8 cellular contexts compared by ENCODE assay signal in the genomic region with DNA sequence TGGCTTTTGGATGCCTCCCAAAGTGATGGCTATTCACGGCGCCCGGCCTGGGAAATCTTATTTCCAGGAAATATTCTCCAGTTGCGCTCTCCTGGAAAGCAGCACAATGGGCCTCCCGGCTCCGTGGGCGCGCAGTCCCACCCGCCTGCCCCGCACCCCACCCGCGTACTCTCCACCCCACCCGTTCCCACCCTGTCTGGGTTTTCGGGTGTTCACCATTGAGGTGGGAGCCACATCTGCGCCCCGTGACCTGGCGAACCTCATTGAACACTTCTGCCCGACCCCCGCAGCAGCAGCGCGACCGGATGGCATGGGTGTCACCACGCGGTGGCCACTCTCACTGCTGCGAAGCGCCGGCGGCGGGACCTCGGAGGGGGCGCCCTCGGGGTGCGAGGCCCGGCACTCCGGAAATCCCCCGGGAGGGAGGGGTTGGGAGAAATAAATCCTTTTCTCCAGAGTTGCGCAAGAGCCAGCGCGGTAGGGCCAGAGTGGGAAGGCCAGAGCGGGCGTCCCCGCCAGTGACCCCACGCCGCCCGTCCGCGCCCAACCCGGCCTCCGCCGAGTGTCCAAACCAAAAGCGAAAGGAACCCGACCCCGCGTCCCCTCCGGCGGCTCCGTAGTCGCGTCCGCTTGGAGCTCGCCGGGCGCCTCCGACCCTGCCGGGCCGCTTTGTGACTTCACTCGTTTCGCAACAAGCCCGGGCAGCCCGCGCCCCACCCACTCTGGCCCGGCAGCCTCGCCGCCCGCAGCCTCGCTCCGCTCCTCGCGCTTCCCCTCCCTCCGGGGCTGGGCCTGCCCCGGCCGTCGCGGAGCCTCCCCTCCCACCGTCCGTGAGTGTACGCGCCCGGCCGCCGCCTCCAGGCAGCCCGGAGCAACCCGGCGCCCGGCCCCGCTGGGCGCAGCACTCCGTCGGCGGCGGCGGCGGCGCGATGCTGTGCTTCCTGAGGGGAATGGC. TPM values are rescaled to one million over a fixed set of nuclear protein-coding genes. Genes with fewer than 3 reads are reported as not detected.
DNase-seq lines count a peak whose midpoint lies in the region; ATAC-seq, FAIRE-seq and TF ChIP-seq lines count a peak whose summit lies in the region.

Gene DRAM1 (plus strand): TSS at position 720 of the 955 bp plus-strand sequence. CDS start 210 bp downstream, at position 930.

- DNase-seq in ACHN (peak; percentile 97), GM18507 (ENCODE audit: extremely low spot score, insufficient read length, low read depth) (peak; percentile 62), NCI-H2227 (lab: John Stamatoyannopoulos, UW; ENCODE audit: unreplicated experiment) (peak; percentile 74), dermis blood vessel endothelial cell (peak; percentile 90), HepG2 (ENCODE audit: low spot score) (peak; percentile 79)
- peak; percentile 53 to 63 for DNase-seq in activated CD4-positive, alpha-beta T cell treated with anti-CD3 and anti-CD28 coated beads, Interleukin-2, amount 50 U/mL, for 4 hours
- peak; percentile 57 to 62 for DNase-seq in stimulated activated CD4-positive, alpha-beta T cell treated with anti-CD3 and anti-CD28 coated beads, Interleukin-2, amount 100 ng/mL, for 48 hours

- CTCF ChIA-PET in HepG2 (lab: Yijun Ruan, JAX; ENCODE audit: low intra/inter-chr PET ratio, low total read pairs): no interaction called here

- H3K79me2 ChIP-seq in HepG2 (ENCODE audit: insufficient read depth, low read length): peaks cover 31% of the 10 kb centered on the region

- BruUV-seq in HepG2 (replicated peaks; lab: Mats Ljungman, UMichigan): no TSS peak

- no peaks in the 10 kb centered on the region; a peak in 1 of 5 replicates for H3K27me3 ChIP-seq in HepG2 (ENCODE audit: control insufficient read depth in 1 of 2, insufficient read depth in 2 of 2, low read length in 2 of 2)

- peaks cover 0 to 4% of the 10 kb centered on the region in 2 experiments; a peak in 1 of 5 replicates for H3K36me3 ChIP-seq in HepG2 (replicated peaks in 1 of 2; ENCODE audit: control insufficient read depth in 1 of 2, insufficient read depth in 2 of 2, low read length in 2 of 2)

- H3K9me3 ChIP-seq in HepG2 (ENCODE audit: low read length): no peaks in the 10 kb centered on the region

- H2AFZ ChIP-seq in HepG2 (ENCODE audit: low read length): peak within 1 kb of the TSS; percentile 39

- WGBS in HepG2 (ENCODE audit: low lambda C conversion rate): 2% methylated on average over 17 of the region's 105 CpGs

- peak; percentile 65 for TF ChIP-seq CTCF in HepG2 (CRISPR knock-in tag; IDR thresholded peaks at IDR 0.05)

- peak; percentile 10; the same call in 1 of the 2 replicates for TF ChIP-seq RAD21 in HepG2 (CRISPR knock-in tag; IDR thresholded peaks at IDR 0.05)

- peak within 1 kb of the TSS; percentile 81 to 89 (median 85) for H3K4me3 ChIP-seq in HepG2 (replicated peaks in 1 of 3; ENCODE audit: insufficient read depth in 1 of 3, low read depth in 2 of 3, low read length in 3 of 3)

- H3K4me1 ChIP-seq in HepG2 (ENCODE audit: insufficient read depth, low read length): peaks cover 53% of the 10 kb centered on the region

- POLR2A ChIA-PET in HepG2 (lab: Yijun Ruan, JAX): interaction anchor here (0.9 to 1.8 kb wide), 3 partner anchors 10 to 46 kb away, joined by 6 to 13 read pairs (median 6); partner anchors contain the start of gene GNPTAB

- peak; percentile 68 to 76 for TF ChIP-seq POLR2A in HepG2 (IDR thresholded peaks at IDR 0.05; ENCODE audit: insufficient read depth in 1 of 2, low read depth in 2 of 2, low read length in 2 of 2)

- FAIRE-seq in GM18507 (lab: Jason Lieb, UNC) (peak; percentile 67), HepG2 (lab: Jason Lieb, UNC) (no peak)

- intact Hi-C loops in HepG2 (cut with micrococcal nuclease; ENCODE audit: unreplicated experiment): no loop called here

- H3K4me2 ChIP-seq in HepG2 (ENCODE audit: low read depth, low read length): peak within 1 kb of the TSS; percentile 94

- peak within 1 kb of the TSS; percentile 88 for H3K9ac ChIP-seq in HepG2 (ENCODE audit: insufficient read depth, low read depth, low read length)

- H3K27ac ChIP-seq in HepG2 (ENCODE audit: extremely low read length, insufficient read depth, low read length): peak within 1 kb of the TSS; percentile 93

- in situ Hi-C loops in ACHN (cut with HindIII; ENCODE audit: low pct_ligation_motif_present, low pct_unique_long_range_greater_than_20kb, low sequenced_read_pairs): no loop called here
- in situ Hi-C loops in HepG2 (cut with HindIII; ENCODE audit: extremely low pct_ligation_motif_present, low pct_unique_long_range_greater_than_20kb): no loop called here

- ATAC-seq in HG02970 (IDR thresholded peaks at IDR 0.05; ENCODE audit: low FRiP score, unreplicated experiment) (peak; percentile 84), HepG2 (peak; percentile 89)

- TF ChIP-seq EP300 in HepG2 (IDR thresholded peaks at IDR 0.05; ENCODE audit: low read depth in 2 of 2, low read length in 2 of 2): no peak
- TF ChIP-seq EP300 in HepG2 (CRISPR knock-in tag; IDR thresholded peaks at IDR 0.05; ENCODE audit: borderline replicate concordance): peak; percentile 45; the same call in 1 of the 2 replicates

- no peaks in the 10 kb centered on the region for H4K20me1 ChIP-seq in HepG2 (ENCODE audit: insufficient read depth, low read length)

TF ChIP-seq in HepG2, 621 proteins besides CTCF, POLR2A, EP300 and RAD21 (continues in another document):
- TF ChIP-seq ZNF580 (CRISPR knock-in tag; IDR thresholded peaks at IDR 0.05; ENCODE audit: borderline replicate concordance, low read depth): peak; percentile 22; the same call in 1 of the 2 replicates

RNA-seq across cellular contexts. Expression of gene DRAM1, which starts in this region (rescaled TPM):
- total RNA-seq in dermis blood vessel endothelial cell (22.3 and 30.1 TPM in 2 replicates), HepG2 (2016; rRNA removed; fragmentation: Illumina TruSeq; extraction: Trizol) (18.1 and 20.9 TPM in 2 replicates)
- 11.5 and 14.6 TPM in 2 replicates for total RNA-seq in HepG2 (2016; cell fraction: cytosol; rRNA removed; fragmentation: Illumina TruSeq; extraction: Trizol; ENCODE audit: low read depth)
- total RNA-seq in HepG2 (2016; cell fraction: insoluble cytoplasmic fraction; rRNA removed; fragmentation: Illumina TruSeq; extraction: Trizol): 15.8 and 19.6 TPM in 2 replicates
- total RNA-seq in HepG2 (2016; cell fraction: membrane; rRNA removed; fragmentation: Illumina TruSeq; extraction: Trizol): 26.0 and 26.2 TPM in 2 replicates
- 20.6 and 21.4 TPM in 2 replicates for total RNA-seq in HepG2 (2016; cell fraction: nucleus; rRNA removed; fragmentation: Illumina TruSeq; extraction: Trizol)
- polyA plus RNA-seq in HepG2 (2011; rRNA removed): 31.2 and 32.6 TPM in 2 replicates
- 23.6 and 32.3 TPM in 2 replicates for polyA plus RNA-seq in HepG2 (2011; cell fraction: cytosol; rRNA removed)
- polyA plus RNA-seq in HepG2 (2011; cell fraction: nucleus; rRNA removed): 11.3 and 11.9 TPM in 2 replicates
- polyA plus RNA-seq in HepG2 (2012): 20.1 and 41.9 TPM in 2 replicates
- 18.7 and 22.4 TPM in 2 replicates for polyA plus RNA-seq in HepG2 (2016; cell fraction: cytosol; fragmentation: Illumina TruSeq; extraction: Trizol; ENCODE audit: low read depth)
- polyA plus RNA-seq in HepG2 (2016; cell fraction: insoluble cytoplasmic fraction; fragmentation: Illumina TruSeq; extraction: Trizol; ENCODE audit: low read depth): 19.3 and 21.9 TPM in 2 replicates
- polyA plus RNA-seq in HepG2 (2016; cell fraction: membrane; fragmentation: Illumina TruSeq; extraction: Trizol; ENCODE audit: low read depth): 22.0 and 22.8 TPM in 2 replicates
- 32.2 and 34.3 TPM in 2 replicates for polyA plus RNA-seq in HepG2 (2016; cell fraction: nucleus; fragmentation: Illumina TruSeq; extraction: Trizol; ENCODE audit: insufficient read depth, low read depth)
- 30.9 and 36.6 TPM in 2 replicates for polyA minus RNA-seq in HepG2 (2011; rRNA and poly(A)+ RNA removed; ENCODE audit: low replicate concordance)
- polyA minus RNA-seq in HepG2 (2011; cell fraction: cytosol; rRNA and poly(A)+ RNA removed): 22.9 and 27.9 TPM in 2 replicates
- polyA minus RNA-seq in HepG2 (2011; cell fraction: nucleus; rRNA and poly(A)+ RNA removed): 34.3 and 35.8 TPM in 2 replicates

Comparison
In these comparisons a context has a peak if more than half of its experiments do, and no peak if none do; other contexts are left out.
1. Peak in every context shown above with its lines: DNase-seq, ATAC-seq, H3K4me3 ChIP-seq and H3K27ac ChIP-seq.